Comparison of ENCODE assay signal across 33 cellular contexts in genomic region chr5:15803280-15803679, GRCh38.
"Had no signal": no experiment of that assay in that cellular context is flagged by ENCODE, and none has a peak within 500 bp of the region (broad histone marks: within the 10 kb centered on the region; RNA-seq: fewer than 3 reads in every experiment).

No MANE protein-coding gene starts in this region.

- H3K4me1 ChIP-seq: ascending aorta, body of pancreas, breast epithelium had no signal

- FAIRE-seq: astrocyte, bronchial epithelial cell had no signal

- H3K4me3 ChIP-seq: adrenal gland, ascending aorta, body of pancreas, breast epithelium, cardiac muscle cell had no signal

- H3K9me3 ChIP-seq: adrenal gland, ascending aorta, body of pancreas had no signal

- ATAC-seq: activated naive CD4-positive, alpha-beta T cell treated with anti-CD3 and anti-CD28 coated beads, Interleukin-2, amount 50 U/mL, for 72 hours; activated naive CD8-positive, alpha-beta T cell treated with anti-CD3 and anti-CD28 coated beads, Interleukin-2, amount 50 U/mL, for 24 hours; activated T-cell treated with anti-CD3 and anti-CD28 coated beads, Interleukin-2, amount 50 U/mL, for 4 hours; activated T-cell treated with anti-CD3 and anti-CD28 coated beads, Interleukin-2, amount 50 U/mL, for 72 hours; activated T-helper 17 cell treated with anti-CD3 and anti-CD28 coated beads, Interleukin-2, amount 50 U/mL, for 72 hours; body of pancreas had no signal

- DNase-seq: activated effector memory CD4-positive, alpha-beta T cell treated with anti-CD3 and anti-CD28 coated beads, Interleukin-2, amount 50 U/mL, for 16 hours; activated effector memory CD4-positive, alpha-beta T cell treated with Interleukin-2 at 50 U/mL for 16 hours; activated gamma-delta T cell; activated gamma-delta T cell treated with Interleukin-2 at 50 U/mL for 16 hours; activated naive CD4-positive, alpha-beta T cell; activated naive CD4-positive, alpha-beta T cell treated with anti-CD3 and anti-CD28 coated beads for 36 hours; activated naive CD4-positive, alpha-beta T cell treated with anti-CD3 and anti-CD28 coated beads, Interleukin-2, amount 10 ng/mL, durations not matched to agents 7 days and 5 days; activated naive CD4-positive, alpha-beta T cell treated with anti-CD3 and anti-CD28 coated beads, Interleukin-2, amount 50 U/mL, for 16 hours; activated naive CD4-positive, alpha-beta T cell treated with Interleukin-2 at 50 U/mL for 16 hours; activated naive CD8-positive, alpha-beta T cell treated with anti-CD3 and anti-CD28 coated beads for 36 hours; activated naive CD8-positive, alpha-beta T cell treated with anti-CD3 and anti-CD28 coated beads, Interleukin-2, amount 10 ng/mL, durations not matched to agents 7 days and 5 days; activated naive CD8-positive, alpha-beta T cell treated with anti-CD3 and anti-CD28 coated beads, Interleukin-2, amount 50 U/mL, for 24 hours; activated T-cell treated with anti-CD3 and anti-CD28 coated beads, Interleukin-2, amount 50 U/mL, for 24 hours; activated T-cell treated with anti-CD3 and anti-CD28 coated beads, Interleukin-2, amount 50 U/mL, for 4 hours; activated T-cell treated with anti-CD3 and anti-CD28 coated beads, Interleukin-2, amount 50 U/mL, for 48 hours; activated T-cell treated with anti-CD3 and anti-CD28 coated beads, Interleukin-2, amount 50 U/mL, for 72 hours; adrenal gland; amniotic stem cell; amygdala; anterior cingulate cortex; aorta; body of pancreas; brain microvascular endothelial cell; caudate nucleus; central memory CD4-positive, alpha-beta T cell; cerebellar nuclear complex had no signal

- H3K27me3 ChIP-seq: adrenal gland, ascending aorta, body of pancreas, brain microvascular endothelial cell, breast epithelium, cardiac muscle cell had no signal

- H3K27ac ChIP-seq: adrenal gland, ascending aorta, body of pancreas, brain microvascular endothelial cell, breast epithelium, cardiac muscle cell had no signal

- H3K36me3 ChIP-seq: adrenal gland, ascending aorta, brain microvascular endothelial cell, breast epithelium, cardiac muscle cell had no signal
